In genomic region chrX:44542567-44543325, GRCh38 we compare ENCODE assay signal across 1 cellular context.
TF ChIP-seq lines count a peak whose summit lies in the region.

Gene FUNDC1 (minus strand): TSS chrX:44542859. CDS start chrX:44542832, 27 bp downstream.

TF ChIP-seq in GM12878, 131 proteins besides CTCF, POLR2A, EP300 and RAD21 (continued from another document):
- TF ChIP-seq TARDBP (IDR thresholded peaks at IDR 0.05; ENCODE audit: borderline replicate concordance) (no peak), USF1 (IDR thresholded peaks at IDR 0.05; ENCODE audit: borderline replicate concordance, extremely low read length, insufficient read depth, low read depth, low read length) (no peak), HDAC2 (IDR thresholded peaks at IDR 0.05) (no peak), PML (IDR thresholded peaks at IDR 0.05; ENCODE audit: low read length) (no peak), ZBED1 (IDR thresholded peaks at IDR 0.05; ENCODE audit: borderline replicate concordance) (no peak), POU2F2 (IDR thresholded peaks at IDR 0.05; ENCODE audit: borderline replicate concordance, low read depth, low read length) (no peak), USF2 (IDR thresholded peaks at IDR 0.05; ENCODE audit: borderline replicate concordance, low read depth, low read length) (no peak), RELB (IDR thresholded peaks at IDR 0.05; ENCODE audit: low read depth) (0 out of 2 replicates have a peak, but pooled peaks have one; percentile 16), CREB1 (IDR thresholded peaks at IDR 0.05; ENCODE audit: low read depth) (peak; percentile 46; the same call in 1 of the 2 replicates), MLLT1 (IDR thresholded peaks at IDR 0.05) (no peak), IRF3 (IDR thresholded peaks at IDR 0.05) (no peak), MXI1 (IDR thresholded peaks at IDR 0.05; ENCODE audit: low read depth, low read length) (no peak), REST (IDR thresholded peaks at IDR 0.05; ENCODE audit: low read depth, low read length) (no peak), CBX3 (IDR thresholded peaks at IDR 0.05; ENCODE audit: borderline replicate concordance, low read depth) (no peak), GABPA (IDR thresholded peaks at IDR 0.05; ENCODE audit: low read depth) (no peak), SREBF2 (IDR thresholded peaks at IDR 0.05; ENCODE audit: low read length) (no peak), SUPT20H (IDR thresholded peaks at IDR 0.05; ENCODE audit: borderline replicate concordance, control insufficient read depth, low read depth, low read length) (no peak), KAT2A (conservative IDR thresholded peaks at IDR 0.05; ENCODE audit: control insufficient read depth, low read depth, low read length) (no peak), HCFC1 (IDR thresholded peaks at IDR 0.05; ENCODE audit: low read length) (peak; percentile 37)
